8 cellular contexts compared by ENCODE assay signal in the genomic region with DNA sequence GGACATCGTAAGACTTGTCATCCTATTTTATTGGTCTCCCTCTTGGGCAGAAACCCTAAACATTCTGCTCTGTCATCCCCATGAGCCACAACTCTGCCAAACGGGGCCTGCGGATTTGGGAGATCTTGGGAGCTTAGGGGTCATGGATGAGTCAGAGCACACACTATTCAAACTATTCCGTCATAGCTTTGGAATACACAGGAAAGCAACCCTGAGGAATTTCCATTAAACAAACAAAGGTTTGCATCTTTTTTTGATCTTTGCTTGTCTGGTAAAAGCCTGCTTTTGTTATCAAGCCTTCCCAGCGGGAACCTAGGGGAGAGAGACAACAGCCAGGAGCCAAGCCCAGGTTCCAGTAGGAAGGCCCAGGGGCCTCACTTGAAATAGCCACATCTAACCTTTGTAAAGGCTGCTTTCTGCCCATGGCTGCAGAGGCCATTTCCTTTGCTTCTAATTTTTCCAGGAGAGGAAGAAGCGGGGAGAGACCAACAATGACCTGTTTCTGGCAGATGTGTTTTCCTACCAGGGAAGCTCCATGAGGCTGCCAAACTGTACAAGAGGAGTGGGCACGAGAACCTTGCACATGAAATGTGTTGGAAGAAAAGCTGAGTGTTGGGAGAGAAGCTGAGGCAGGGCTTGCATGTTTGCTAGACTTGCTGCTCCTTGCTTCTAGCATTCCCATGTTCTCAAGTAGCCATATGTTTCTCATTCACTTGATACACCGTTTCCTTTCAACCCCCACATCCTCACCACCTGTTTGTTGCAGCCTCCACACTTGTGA. TPM values are rescaled to one million over a fixed set of nuclear protein-coding genes. Genes with fewer than 3 reads are reported as not detected.
DNase-seq lines count a peak whose midpoint lies in the region; ATAC-seq, FAIRE-seq and TF ChIP-seq lines count a peak whose summit lies in the region.
"Not testable (repeated sequence)": the region's sequence is repeated elsewhere in the genome, so short reads cannot be mapped to it uniquely, and the experiment has no call there.

No MANE protein-coding gene starts in this region.

- intact Hi-C loops in CD8-positive, alpha-beta T cell (cut with DNase I, micrococcal nuclease); thyroid gland (cut with DNase I): not testable (repeated sequence)

- ATAC-seq in CD8-positive, alpha-beta T cell, result not testable (repeated sequence)
- ATAC-seq in SK-N-SH treated with all-trans-retinoic acid at 6 μM for 48 hours (peak; percentile 75), omental fat pad (ENCODE audit: low FRiP score) (peak; percentile 31)

- not testable (repeated sequence) for DNase-seq in CD8-positive, alpha-beta T cell; omental fat pad (ENCODE audit: low spot score); thyroid gland
- peak; percentile 63 for DNase-seq in bronchial epithelial cell (ENCODE audit: low read depth)
- peak; percentile 77 for DNase-seq in fibroblast of peridontal ligament (ENCODE audit: extremely low read depth)
- DNase-seq in kidney glomerular epithelial cell (lab: John Stamatoyannopoulos, UW), result peak; percentile 15

- not testable (repeated sequence) for H3K27ac ChIP-seq in CD8-positive, alpha-beta T cell (ENCODE audit: low read depth, low read length)
- H3K27ac ChIP-seq in HUES48 (ENCODE audit: low read depth, low read length) (peak overlapping the region; percentile 89), thyroid gland (peak overlapping the region; percentile 54 to 81 (median 62))

- H3K36me3 Mint-ChIP-seq in CD8-positive, alpha-beta T cell, result peaks cover 67% of the 10 kb centered on the region

- FAIRE-seq in bronchial epithelial cell (lab: Jason Lieb, UNC), result not testable (repeated sequence)

- H3K36me3 ChIP-seq in CD8-positive, alpha-beta T cell (ENCODE audit: insufficient read depth, low read length), result peaks cover 21% of the 10 kb centered on the region
- H3K36me3 ChIP-seq in HUES48 (ENCODE audit: control insufficient read depth, insufficient read depth, low read length) (peaks cover 52% of the 10 kb centered on the region), thyroid gland (peaks cover 5 to 21% of the 10 kb centered on the region in 2 donors)
- not testable (repeated sequence) for H3K36me3 ChIP-seq in bronchial epithelial cell (ENCODE audit: control insufficient read depth, insufficient read depth, low read length)

- H3K9ac ChIP-seq in HUES48 (ENCODE audit: low read depth, low read length), result not testable (repeated sequence)

- H3K27me3 ChIP-seq in CD8-positive, alpha-beta T cell (ENCODE audit: insufficient read depth, low read length); HUES48 (ENCODE audit: control insufficient read depth, insufficient read depth, low read length); bronchial epithelial cell (ENCODE audit: control insufficient read depth, insufficient read depth, low read length); thyroid gland: not testable (repeated sequence)

- not testable (repeated sequence) for H3K27me3 Mint-ChIP-seq in CD8-positive, alpha-beta T cell (ENCODE audit: low read depth)

- POLR2A ChIA-PET in CD8-positive, alpha-beta T cell (lab: Charles Lee), result not testable (repeated sequence)

- WGBS in thyroid gland, 2 donors, result 59 to 65% methylated on average over 8 of the region's 8 CpGs

- not testable (repeated sequence) for H3K4me1 ChIP-seq in CD8-positive, alpha-beta T cell (ENCODE audit: insufficient read depth, low read length); HUES48 (ENCODE audit: control insufficient read depth, insufficient read depth, low read length)
- H3K4me1 ChIP-seq in thyroid gland, result peaks cover 13 to 30% of the 10 kb centered on the region in 2 donors

- not testable (repeated sequence) for H3K9me3 ChIP-seq in CD8-positive, alpha-beta T cell (ENCODE audit: low read length); HUES48 (ENCODE audit: control insufficient read depth, insufficient read depth, low read length); thyroid gland

- peak overlapping the region; percentile 66 for H3K27ac Mint-ChIP-seq in CD8-positive, alpha-beta T cell

- H3K9me3 Mint-ChIP-seq in CD8-positive, alpha-beta T cell, result not testable (repeated sequence)

- H3K4me1 Mint-ChIP-seq in CD8-positive, alpha-beta T cell (ENCODE audit: low read depth), result not testable (repeated sequence)

- H3K4me3 Mint-ChIP-seq in CD8-positive, alpha-beta T cell, result not testable (repeated sequence)

- TF ChIP-seq CTCF in CD8-positive, alpha-beta T cell (IDR thresholded peaks at IDR 0.05); bronchial epithelial cell (IDR thresholded peaks at IDR 0.05; ENCODE audit: insufficient read depth, low read length, severe bottlenecking); omental fat pad (IDR thresholded peaks at IDR 0.05); thyroid gland (IDR thresholded peaks at IDR 0.05): not testable (repeated sequence)

- not testable (repeated sequence) for TF ChIP-seq POLR2A in thyroid gland (IDR thresholded peaks at IDR 0.05)

- not testable (repeated sequence) for H3K4me3 ChIP-seq in CD8-positive, alpha-beta T cell (ENCODE audit: low read depth, low read length); HUES48 (ENCODE audit: low read depth, low read length); bronchial epithelial cell (ENCODE audit: low read depth, low read length); thyroid gland (replicated peaks in 1 of 3)

- CTCF ChIA-PET in CD8-positive, alpha-beta T cell (lab: Charles Lee), result not testable (repeated sequence)

RNA-seq across cellular contexts. Expression of a gene that starts 39.5 kb away (rescaled TPM):
- 1 to 10 TPM; 2.3 to 3.1 TPM for total RNA-seq in CD8-positive, alpha-beta T cell
- total RNA-seq in bronchial epithelial cell (not detected in 2 replicates), omental fat pad (1 to 10 TPM in 2 of 4 donors, under 1 TPM in 2; 0.24 to 2.8 (median 1.0) TPM), thyroid gland (1 to 10 TPM in 1 of 4 donors, under 1 TPM in 3; 0.67 to 1.2 (median 0.74) TPM)

RNA-seq across cellular contexts. Expression of a gene that starts 50.8 kb away (rescaled TPM):
- 10 to 100 TPM; 48.5 to 51.8 TPM for total RNA-seq in CD8-positive, alpha-beta T cell
- total RNA-seq in bronchial epithelial cell, result 11.3 and 24.5 TPM in 2 replicates
- total RNA-seq in omental fat pad, result 10 to 100 TPM; 15.6 to 29.3 (median 27.8) TPM
- 10 to 100 TPM; 22.9 to 35.2 (median 28.6) TPM for total RNA-seq in thyroid gland

RNA-seq across cellular contexts. Expression of a gene that starts 51.0 kb away (rescaled TPM):
- total RNA-seq in CD8-positive, alpha-beta T cell, result 10 to 100 TPM; 14.7 to 16.9 TPM
- total RNA-seq in bronchial epithelial cell (5.9 and 10.0 TPM in 2 replicates), omental fat pad (10 to 100 TPM; 19.6 to 62.9 (median 28.2) TPM), thyroid gland (10 to 100 TPM; 40.7 to 67.9 (median 46.7) TPM)
